Comparison of ENCODE assay signal across 1 cellular context in the genomic region with DNA sequence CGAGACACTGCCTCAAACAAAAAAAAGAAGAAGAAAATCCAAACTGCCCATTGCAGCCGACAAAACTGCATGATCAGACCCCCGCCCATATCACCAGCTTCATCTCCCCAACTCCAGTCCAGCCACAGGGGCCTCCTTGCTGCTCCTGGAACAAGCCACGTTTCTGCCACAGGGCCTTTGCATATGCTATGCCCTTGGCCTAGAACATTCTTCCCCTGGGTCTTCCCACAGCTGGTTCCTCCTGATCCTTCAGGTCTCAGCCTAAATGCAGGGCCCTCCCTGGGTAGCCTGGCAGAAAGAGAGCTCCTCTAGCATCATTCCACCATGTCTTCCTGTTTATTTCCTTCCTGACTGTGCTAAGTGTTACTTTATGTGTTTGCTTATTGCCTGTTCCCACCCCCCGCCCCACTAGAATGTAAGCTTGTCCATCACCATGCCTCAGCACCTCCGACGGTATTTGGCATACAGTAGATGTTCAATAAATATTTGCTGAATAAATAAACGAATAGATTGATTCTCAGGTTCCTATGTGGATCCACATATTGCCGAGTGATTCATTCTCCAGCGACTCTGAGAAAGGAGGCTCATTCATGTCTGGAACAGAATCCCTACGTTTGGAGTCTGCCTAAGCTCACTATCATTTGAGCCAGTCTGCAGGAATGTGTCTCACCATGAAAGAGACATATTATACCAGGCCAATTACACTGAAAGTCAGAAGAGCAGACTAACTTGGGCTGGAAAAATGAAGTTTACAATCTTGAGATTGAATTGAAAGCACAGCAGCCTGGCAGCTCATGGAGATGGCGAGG.
TF ChIP-seq lines count a peak whose summit lies in the region.

No MANE protein-coding gene starts in this region.

TF ChIP-seq in K562, 482 proteins besides CTCF, POLR2A, EP300 and RAD21:
- TF ChIP-seq BCOR (IDR thresholded peaks at IDR 0.05) (peak; percentile 25; the same call in 1 of the 2 replicates), RBM25 (IDR thresholded peaks at IDR 0.05; ENCODE audit: low read depth, low read length, severe bottlenecking) (peak; percentile 79), POLR2B (IDR thresholded peaks at IDR 0.05; ENCODE audit: low read depth, partially characterized antibody) (no peak)
